In genomic region chr1:18831656-18832055, GRCh38 we compare ENCODE assay signal across 32 cellular contexts. TPM values are rescaled to one million over a fixed set of nuclear protein-coding genes. Genes with fewer than 3 reads are reported as not detected.
"Had no signal": no experiment of that assay in that cellular context is flagged by ENCODE, and none has a peak within 500 bp of the region (broad histone marks: within the 10 kb centered on the region; RNA-seq: fewer than 3 reads in every experiment).

No MANE protein-coding gene starts in this region.

- H3K4me1 Mint-ChIP-seq: stimulated activated effector memory CD8-positive, alpha-beta T cell treated with anti-CD3 and anti-CD28 coated beads, Interleukin-12 subunit alpha, Interleukin-12 subunit beta, amount 100 ng/mL, for 72 hours; stimulated activated memory B cell treated with anti-CD40 and anti-IgM and Interleukin-4, amounts not matched to agents 10 μg/mL and 1 μg/mL and 100 μg/mL, for 72 hours; stimulated activated naive B cell treated with anti-CD40 and anti-IgM and Interleukin-4, amounts not matched to agents 10 μg/mL and 1 μg/mL and 100 μg/mL, for 72 hours; stimulated activated naive CD8-positive, alpha-beta T cell treated with anti-CD3 and anti-CD28 coated beads, Interleukin-15, amount 100 ng/mL, for 72 hours had no signal

- ATAC-seq: stimulated activated effector memory CD8-positive, alpha-beta T cell treated with anti-CD3 and anti-CD28 coated beads, Interleukin-12 subunit alpha, Interleukin-12 subunit beta, amount 100 ng/mL, for 72 hours; stimulated activated memory B cell treated with anti-CD40 and anti-IgM and Interleukin-4, amounts not matched to agents 10 μg/mL and 1 μg/mL and 100 μg/mL, for 72 hours; stimulated activated naive B cell treated with anti-CD40 and anti-IgM and Interleukin-4, amounts not matched to agents 10 μg/mL and 1 μg/mL and 100 μg/mL, for 72 hours; stimulated activated naive CD8-positive, alpha-beta T cell treated with anti-CD3 and anti-CD28 coated beads, Interleukin-15, amount 100 ng/mL, for 72 hours; stimulated activated naive CD8-positive, alpha-beta T cell treated with anti-CD3 and anti-CD28 coated beads, Interleukin-15, Interleukin-2, amounts not matched to agents 100 U/mL and 50 U/mL, for 24 hours; upper lobe of right lung had no signal

- H3K4me1 ChIP-seq: stomach, suprapubic skin, testis, thyroid gland, tibial artery, tibial nerve, transverse colon, upper lobe of left lung, upper lobe of right lung, uterus, vagina had no signal

- H3K27ac Mint-ChIP-seq: stimulated activated effector memory CD8-positive, alpha-beta T cell treated with anti-CD3 and anti-CD28 coated beads, Interleukin-12 subunit alpha, Interleukin-12 subunit beta, amount 100 ng/mL, for 72 hours; stimulated activated memory B cell treated with anti-CD40 and anti-IgM and Interleukin-4, amounts not matched to agents 10 μg/mL and 1 μg/mL and 100 μg/mL, for 72 hours; stimulated activated naive B cell treated with anti-CD40 and anti-IgM and Interleukin-4, amounts not matched to agents 10 μg/mL and 1 μg/mL and 100 μg/mL, for 72 hours; stimulated activated naive CD8-positive, alpha-beta T cell treated with anti-CD3 and anti-CD28 coated beads, Interleukin-15, amount 100 ng/mL, for 72 hours; stimulated activated naive CD8-positive, alpha-beta T cell treated with anti-CD3 and anti-CD28 coated beads, Interleukin-15, Interleukin-2, amounts not matched to agents 100 ng/mL and 50 ng/mL, for 24 hours; type B pancreatic cell had no signal

- H3K36me3 Mint-ChIP-seq: stimulated activated effector memory CD8-positive, alpha-beta T cell treated with anti-CD3 and anti-CD28 coated beads, Interleukin-12 subunit alpha, Interleukin-12 subunit beta, amount 100 ng/mL, for 72 hours; stimulated activated memory B cell treated with anti-CD40 and anti-IgM and Interleukin-4, amounts not matched to agents 10 μg/mL and 1 μg/mL and 100 μg/mL, for 72 hours; stimulated activated naive B cell treated with anti-CD40 and anti-IgM and Interleukin-4, amounts not matched to agents 10 μg/mL and 1 μg/mL and 100 μg/mL, for 72 hours; type B pancreatic cell had no signal

- DNase-seq: stimulated activated CD4-positive, alpha-beta T cell treated with anti-CD3 and anti-CD28 coated beads, Interleukin-2, amount 100 ng/mL, for 48 hours; stimulated activated CD4-positive, alpha-beta T cell treated with anti-CD3 and anti-CD28 coated beads, Interleukin-4, amount 100 ng/mL, for 1 hour; stimulated activated CD4-positive, alpha-beta T cell treated with anti-CD3 and anti-CD28 coated beads, Interleukin-4, amount 100 ng/mL, for 24 hours; stimulated activated CD4-positive, alpha-beta T cell treated with anti-CD3 and anti-CD28 coated beads, Interleukin-4, amount 100 ng/mL, for 4 hours; stimulated activated CD8-positive, alpha-beta memory T cell treated with anti-CD3 and anti-CD28 coated beads, Interleukin-4, amount 100 ng/mL, for 48 hours; stimulated activated naive B cell treated with anti-CD40 and anti-IgM and Interleukin-4, amounts not matched to agents 10 μg/mL and 1 μg/mL and 100 μg/mL, for 72 hours; stimulated activated naive CD4-positive, alpha-beta T cell; stimulated activated naive CD4-positive, alpha-beta T cell treated with Interleukin-2 at 50 U/mL for 16 hours; stimulated activated naive CD8-positive, alpha-beta T cell treated with anti-CD3 and anti-CD28 coated beads, Interleukin-15, amount 100 ng/mL, for 72 hours; stimulated activated naive CD8-positive, alpha-beta T cell treated with anti-CD3 and anti-CD28 coated beads, Interleukin-15, Interleukin-2, amounts not matched to agents 100 U/mL and 50 U/mL, for 24 hours; stomach; substantia nigra; testis; thyroid gland; tibial artery; transverse colon; trophoblast cell; upper lobe of left lung; upper lobe of right lung; uterus had no signal

- H3K9me3 ChIP-seq: suprapubic skin, testis, thoracic aorta, thyroid gland, transverse colon, upper lobe of right lung, uterus, vagina had no signal

- H3K9me3 Mint-ChIP-seq: stimulated activated effector memory CD8-positive, alpha-beta T cell treated with anti-CD3 and anti-CD28 coated beads, Interleukin-12 subunit alpha, Interleukin-12 subunit beta, amount 100 ng/mL, for 72 hours; stimulated activated naive CD8-positive, alpha-beta T cell treated with anti-CD3 and anti-CD28 coated beads, Interleukin-15, amount 100 ng/mL, for 72 hours; stimulated activated naive CD8-positive, alpha-beta T cell treated with anti-CD3 and anti-CD28 coated beads, Interleukin-15, Interleukin-2, amounts not matched to agents 100 ng/mL and 50 ng/mL, for 24 hours had no signal

- H3K27me3 ChIP-seq: testis, thyroid gland, upper lobe of left lung, upper lobe of right lung, uterus, vagina had no signal

- H3K36me3 ChIP-seq: stomach, suprapubic skin, thoracic aorta, thyroid gland, tibial artery, tibial nerve, transverse colon, upper lobe of left lung, upper lobe of right lung, uterus, vagina had no signal

- H3K4me3 ChIP-seq: stomach, suprapubic skin, testis, thoracic aorta, thyroid gland, tibial artery, tibial nerve, transverse colon, upper lobe of left lung, upper lobe of right lung, uterus, vagina had no signal

- H3K4me3 Mint-ChIP-seq: stimulated activated effector memory CD8-positive, alpha-beta T cell treated with anti-CD3 and anti-CD28 coated beads, Interleukin-12 subunit alpha, Interleukin-12 subunit beta, amount 100 ng/mL, for 72 hours; stimulated activated memory B cell treated with anti-CD40 and anti-IgM and Interleukin-4, amounts not matched to agents 10 μg/mL and 1 μg/mL and 100 μg/mL, for 72 hours; stimulated activated naive B cell treated with anti-CD40 and anti-IgM and Interleukin-4, amounts not matched to agents 10 μg/mL and 1 μg/mL and 100 μg/mL, for 72 hours; stimulated activated naive CD8-positive, alpha-beta T cell treated with anti-CD3 and anti-CD28 coated beads, Interleukin-15, amount 100 ng/mL, for 72 hours; stimulated activated naive CD8-positive, alpha-beta T cell treated with anti-CD3 and anti-CD28 coated beads, Interleukin-15, Interleukin-2, amounts not matched to agents 100 ng/mL and 50 ng/mL, for 24 hours; type B pancreatic cell had no signal

- H3K27ac ChIP-seq: stomach, suprapubic skin, testis, thoracic aorta, thyroid gland, tibial artery, tibial nerve, transverse colon, upper lobe of left lung, upper lobe of right lung, uterus, vagina had no signal

RNA-seq across cellular contexts. Expression of gene TAS1R2, which starts 27.8 kb away (rescaled TPM):
- total RNA-seq: subcutaneous adipose tissue, temporal lobe, thoracic aorta, thyroid gland, tibial nerve, transverse colon, upper lobe of left lung, upper lobe of right lung, ureter, urinary bladder had no signal
- polyA plus RNA-seq: stomach, urinary bladder had no signal
